In the genomic region with DNA sequence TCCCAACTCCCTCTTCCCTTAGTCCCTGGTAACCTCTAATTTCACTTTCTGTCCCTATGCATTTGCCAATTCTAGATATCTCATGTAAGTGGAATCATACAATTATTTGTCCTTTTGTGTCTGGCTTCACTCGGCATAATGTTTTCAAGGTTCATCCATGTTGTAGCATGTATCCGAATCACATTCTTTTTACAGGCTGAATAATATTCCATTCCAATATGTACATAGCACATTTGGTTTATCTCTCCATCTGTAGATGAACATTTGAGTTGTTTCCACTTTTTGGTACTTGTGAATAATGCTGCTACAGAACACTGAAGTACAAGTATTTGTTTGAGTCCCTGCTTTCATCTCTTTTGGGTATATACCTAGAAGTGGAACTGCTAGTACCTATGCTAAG, we compare ENCODE assay signal across 11 cellular contexts. TPM values are rescaled to one million over a fixed set of nuclear protein-coding genes. Genes with fewer than 3 reads are reported as not detected.
DNase-seq lines count a peak whose midpoint lies in the region; ATAC-seq and TF ChIP-seq lines count a peak whose summit lies in the region.
"Had no signal": no experiment of that assay in that cellular context is flagged by ENCODE, and none has a peak within 500 bp of the region (broad histone marks: within the 10 kb centered on the region; RNA-seq: fewer than 3 reads in every experiment).

No MANE protein-coding gene starts in this region.

- no peaks in the 10 kb centered on the region for H3K27me3 ChIP-seq in SK-N-SH (ENCODE audit: insufficient read depth)
- H3K27me3 ChIP-seq in MM.1S (replicated peaks; ENCODE audit: insufficient read depth, low read length), result no peaks in the 10 kb centered on the region
- H3K27me3 ChIP-seq in rectal smooth muscle tissue (ENCODE audit: control insufficient read depth, insufficient read depth, low read length), result no peaks in the 10 kb centered on the region
- H3K27me3 ChIP-seq in spleen (replicated peaks in 1 of 7), result no peaks in the 10 kb centered on the region

- H3K4me3 ChIP-seq in SK-N-SH (ENCODE audit: low read depth in 2 of 2, low read length in 1 of 2), result no peak overlapping the region
- peak overlapping the region; percentile 83; the same call in 1 of the 2 replicates for H3K4me3 ChIP-seq in MM.1S (ENCODE audit: low read length)
- H3K4me3 ChIP-seq in coronary artery, result peak overlapping the region; percentile 72
- no peak overlapping the region for H3K4me3 ChIP-seq in rectal smooth muscle tissue (ENCODE audit: low read length)
- H3K4me3 ChIP-seq in spleen, result peak overlapping the region in 1 of 8 donors; percentile 80

- no peak overlapping the region; the same call in 1 of the 2 replicates for H3K4me2 ChIP-seq in SK-N-SH
- peak overlapping the region; percentile 73; the same call in 1 of the 2 replicates for H3K4me2 ChIP-seq in MM.1S (ENCODE audit: low read depth, low read length)

- no peak for TF ChIP-seq EP300 in SK-N-SH (IDR thresholded peaks at IDR 0.05; ENCODE audit: borderline replicate concordance in 1 of 2, low read depth in 1 of 2, low read length in 1 of 2)

- WGBS in SK-N-SH (ENCODE audit: low lambda C conversion rate), result 100% methylated on average over 2 of the region's 2 CpGs
- 95 to 98% (median 97%) methylated on average over 2 of the region's 2 CpGs for WGBS in spleen, 5 donors

- CTCF ChIA-PET in SK-N-SH (lab: Yijun Ruan, JAX), result interaction anchor here (1.1 to 1.3 kb wide), 2 partner anchors 26 to 213 kb away, joined by 3 read pairs; no protein-coding TSS in a partner anchor

- no peak for ATAC-seq in SK-N-SH treated with all-trans-retinoic acid at 6 μM for 48 hours
- no peak for ATAC-seq in GM18498 (IDR thresholded peaks at IDR 0.05; ENCODE audit: unreplicated experiment)

- no peak for TF ChIP-seq CTCF in SK-N-SH (IDR thresholded peaks at IDR 0.05)
- no peak for TF ChIP-seq CTCF in MM.1S (IDR thresholded peaks at IDR 0.05; ENCODE audit: low read length)
- no peak for TF ChIP-seq CTCF in coronary artery (IDR thresholded peaks at IDR 0.05)
- no peak for TF ChIP-seq CTCF in spleen (IDR thresholded peaks at IDR 0.05 in 8 of 11, conservative IDR thresholded peaks at IDR 0.05 in 3 of 11)

- H3K9me3 ChIP-seq in SK-N-SH (no peaks in the 10 kb centered on the region), MM.1S (replicated peaks; ENCODE audit: insufficient read depth, low read length) (no peaks in the 10 kb centered on the region), spleen (no peaks in the 10 kb centered on the region)

- TF ChIP-seq RAD21 in SK-N-SH (IDR thresholded peaks at IDR 0.05; ENCODE audit: low read length), result no peak

- H3F3A ChIP-seq in SK-N-SH (replicated peaks; ENCODE audit: insufficient read depth) (peaks cover 8% of the 10 kb centered on the region), MM.1S (ENCODE audit: insufficient read depth, low read length) (0 out of 2 replicates have a peak, but pooled peaks cover 4% of the 10 kb centered on the region)

- H3K4me1 ChIP-seq in SK-N-SH (ENCODE audit: control insufficient read depth in 1 of 2, insufficient read depth in 2 of 2, low read depth in 1 of 2, low read length in 1 of 2) (peaks cover 12 to 15% of the 10 kb centered on the region in 2 experiments; a peak in 3 of 4 replicates), MM.1S (ENCODE audit: low read length) (peaks cover 19% of the 10 kb centered on the region), rectal smooth muscle tissue (ENCODE audit: control insufficient read depth, insufficient read depth, low read length) (peaks cover 11% of the 10 kb centered on the region), spleen (peaks cover 11 to 48% (median 30%) of the 10 kb centered on the region in 6 donors)

- intact Hi-C loops in spleen (cut with DNase I; ENCODE audit: low total_unique reads), result no loop called here

- H3K27ac ChIP-seq in SK-N-SH (ENCODE audit: low read depth in 2 of 2, low read length in 1 of 2), result peak overlapping the region in 1 of 2 experiments; percentile 94; a peak in 1 of 4 replicates
- H3K27ac ChIP-seq in MM.1S (ENCODE audit: low read length), result no peak overlapping the region
- H3K27ac ChIP-seq in coronary artery, result no peak overlapping the region
- peak overlapping the region; percentile 96 for H3K27ac ChIP-seq in rectal smooth muscle tissue (ENCODE audit: low read depth, low read length)
- H3K27ac ChIP-seq in spleen, result peak overlapping the region in 3 of 8 donors; percentile 81 to 92 (median 91)

- no peak for TF ChIP-seq POLR2A in spleen (IDR thresholded peaks at IDR 0.05)

- POLR2A ChIA-PET in SK-N-SH (lab: Yijun Ruan, JAX), result no interaction called here

- H3K9me2 ChIP-seq in SK-N-SH (no peaks in the 10 kb centered on the region), MM.1S (replicated peaks; ENCODE audit: insufficient read depth, low read length) (no peaks in the 10 kb centered on the region)

- no peak overlapping the region for H3K9ac ChIP-seq in SK-N-SH
- H3K9ac ChIP-seq in MM.1S (ENCODE audit: low read length), result no peak overlapping the region
- H3K9ac ChIP-seq in rectal smooth muscle tissue (ENCODE audit: low read length), result no peak overlapping the region

- H2AFZ ChIP-seq in SK-N-SH (ENCODE audit: low read depth) (peak overlapping the region; percentile 94; the same call in 1 of the 2 replicates), MM.1S (ENCODE audit: low read length) (peak overlapping the region; percentile 81)

- H4K20me1 ChIP-seq in SK-N-SH (ENCODE audit: insufficient read depth) (no peaks in the 10 kb centered on the region), MM.1S (ENCODE audit: insufficient read depth, low read length) (no peaks in the 10 kb centered on the region)

- H3K36me3 ChIP-seq in SK-N-SH (replicated peaks in 1 of 2; ENCODE audit: control insufficient read depth in 1 of 2, insufficient read depth in 2 of 2, low read length in 1 of 2), result peaks cover 0 to 17% of the 10 kb centered on the region in 2 experiments
- no peaks in the 10 kb centered on the region for H3K36me3 ChIP-seq in MM.1S (replicated peaks; ENCODE audit: insufficient read depth, low read length)
- H3K36me3 ChIP-seq in rectal smooth muscle tissue (ENCODE audit: control insufficient read depth, insufficient read depth, low read length), result no peaks in the 10 kb centered on the region
- no peaks in the 10 kb centered on the region for H3K36me3 ChIP-seq in spleen

- H3K79me2 ChIP-seq in SK-N-SH (ENCODE audit: insufficient read depth) (peaks cover 35% of the 10 kb centered on the region), MM.1S (ENCODE audit: low read length) (peaks cover 18% of the 10 kb centered on the region)

- DNase-seq in SK-N-SH (no peak), MM.1S (no peak), coronary artery (ENCODE audit: low spot score) (no peak), spleen (no peak)
- no peak for DNase-seq in effector CD4-positive, alpha-beta T cell
- DNase-seq: activated effector memory CD4-positive, alpha-beta T cell treated with Interleukin-2 at 50 U/mL for 16 hours; foreskin fibroblast; Right ventricle myocardium superior had no signal

TF ChIP-seq in SK-N-SH, 30 proteins besides CTCF, POLR2A, EP300 and RAD21:
- TF ChIP-seq RCOR1 (IDR thresholded peaks at IDR 0.05; ENCODE audit: low read length) (no peak), NFIC (IDR thresholded peaks at IDR 0.05; ENCODE audit: borderline replicate concordance) (no peak), SIN3A (IDR thresholded peaks at IDR 0.05; ENCODE audit: borderline replicate concordance, low read depth, low read length) (no peak)

TF ChIP-seq in SK-N-SH treated with all-trans-retinoic acid at 6 μM for 48 hours, 23 proteins besides CTCF, POLR2A, EP300 and RAD21:
- TF ChIP-seq ARNTL (CRISPR knock-in tag; IDR thresholded peaks at IDR 0.05; ENCODE audit: borderline replicate concordance, low read depth), result no peak
- TF ChIP-seq CSRNP3 (CRISPR knock-in tag; IDR thresholded peaks at IDR 0.05), result no peak
- no peak for TF ChIP-seq ZNF8 (CRISPR knock-in tag; IDR thresholded peaks at IDR 0.05)

RNA-seq across cellular contexts. Expression of gene LYPLAL1, which starts 0.9 kb away (rescaled TPM):
- polyA plus RNA-seq in SK-N-SH (2012; rRNA removed) (11.2 and 15.6 TPM in 2 replicates), spleen (10 to 100 TPM; 26.0 to 42.5 (median 30.3) TPM)
- polyA plus RNA-seq in SK-N-SH (2012; cell fraction: cytosol; rRNA removed), result 16.7 and 27.6 TPM in 2 replicates
- 20.1 and 29.7 TPM in 2 replicates for polyA plus RNA-seq in SK-N-SH (2012; cell fraction: nucleus; rRNA removed)
- total RNA-seq in spleen, result 10 to 100 TPM; 13.6 to 31.9 (median 27.8) TPM

Comparison
In these comparisons a context has a peak if more than half of its experiments do, and no peak if none do; other contexts are left out.
1. H3K4me3 ChIP-seq: peak in MM.1S (single experiment) and coronary artery (single experiment); none in SK-N-SH (0 of 2) and rectal smooth muscle tissue (single experiment).